8 cellular contexts compared by ENCODE assay signal in the genomic region with DNA sequence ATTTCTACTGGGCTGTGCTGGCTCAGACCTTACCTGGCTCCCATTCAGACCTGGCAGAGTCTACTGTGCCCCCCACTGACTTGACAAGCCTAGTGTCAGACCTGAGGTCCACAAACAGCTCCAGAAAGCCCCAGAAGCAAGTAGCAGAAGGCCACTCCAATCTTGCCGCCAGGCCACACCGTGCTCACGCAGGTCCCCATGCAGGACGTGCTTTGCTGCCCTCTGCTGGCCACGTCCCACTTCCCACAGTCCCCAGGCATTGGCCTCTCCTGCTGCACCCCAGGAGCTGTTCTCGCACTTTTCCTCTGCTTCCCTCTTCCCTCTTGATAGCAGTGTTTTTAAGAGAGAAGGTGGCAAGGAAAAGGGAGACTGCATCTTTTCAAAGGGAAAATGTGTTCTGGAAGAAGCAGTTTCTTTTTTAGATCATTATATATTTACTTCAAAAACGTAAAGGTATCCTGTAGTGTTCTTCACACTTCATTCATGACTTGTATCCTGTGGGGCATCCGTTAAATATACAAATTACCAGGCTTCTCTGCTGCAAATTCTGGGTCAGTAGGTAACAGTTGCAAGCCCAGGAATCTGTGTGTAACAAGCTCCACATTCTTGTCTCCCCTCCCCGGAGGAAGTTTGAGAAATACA.
DNase-seq lines count a peak whose midpoint lies in the region; ATAC-seq, FAIRE-seq and TF ChIP-seq lines count a peak whose summit lies in the region.

No MANE protein-coding gene starts in this region.

- TF ChIP-seq POLR2A in HCT116 (IDR thresholded peaks at IDR 0.05; ENCODE audit: borderline replicate concordance, extremely low read depth, insufficient read depth, insufficient read length), result no peak

- ATAC-seq in HCT116, result peak; percentile 100
- ATAC-seq in pancreas, result peak; percentile 92 to 98 (median 96)

- TF ChIP-seq CTCF in GM10248 (IDR thresholded peaks at IDR 0.05; ENCODE audit: control extremely low read depth, extremely low read depth, low read depth, missing control alignments) (peak; percentile 98), HCT116 (IDR thresholded peaks at IDR 0.05 in 2 of 3, conservative IDR thresholded peaks at IDR 0.05 in 1 of 3; ENCODE audit: borderline replicate concordance in 1 of 3, insufficient read depth in 1 of 3, low read depth in 2 of 3, low read length in 2 of 3) (peak; percentile 71 to 96 (median 94)), pancreas (IDR thresholded peaks at IDR 0.05) (peak; percentile 75 to 96 (median 89)), type B pancreatic cell (conservative IDR thresholded peaks at IDR 0.05) (peak; percentile 94)

- DNase-seq in GM10248 (ENCODE audit: extremely low spot score) (peak; percentile 88), HCT116 (ENCODE audit: low read depth, low spot score) (peak; percentile 65), MG63 (peak; percentile 68), SJCRH30 (peak; percentile 81 to 90), activated gamma-delta T cell (lab: John Stamatoyannopoulos, UW) (peak; percentile 24), germinal center (ENCODE audit: low spot score) (peak; percentile 83), pancreas (peak; percentile 71 to 97 (median 86)), type B pancreatic cell (ENCODE audit: extremely low spot score, unreplicated experiment) (peak; percentile 85)

- no peaks in the 10 kb centered on the region for H3K9me3 Mint-ChIP-seq in type B pancreatic cell

- no peaks in the 10 kb centered on the region for H3K79me2 ChIP-seq in HCT116 (ENCODE audit: insufficient read depth, low read length)

- CTCF ChIA-PET in GM10248 (lab: Yijun Ruan, JAX) (interaction anchor here (0.7 to 5.8 kb wide), 22 partner anchors 10 to 1191 kb away, joined by 3 to 69 read pairs (median 6); no protein-coding TSS in a partner anchor), HCT116 (lab: Charles Lee) (interaction anchor here (0.6 to 2.4 kb wide), 32 partner anchors 8 to 1898 kb away, joined by 3 to 33 read pairs (median 4); no protein-coding TSS in a partner anchor)

- 20 to 24% methylated on average over 9 of the region's 9 CpGs for WGBS in pancreas, 2 donors

- H4K20me1 ChIP-seq in HCT116 (ENCODE audit: insufficient read depth), result no peaks in the 10 kb centered on the region

- no TSS peak for BruUV-seq in HCT116 (replicated peaks; lab: Mats Ljungman, UMichigan)

- H3K9me2 ChIP-seq in HCT116 (ENCODE audit: insufficient read depth), result no peaks in the 10 kb centered on the region

- no peaks in the 10 kb centered on the region for H3K36me3 Mint-ChIP-seq in type B pancreatic cell

- H3K4me1 Mint-ChIP-seq in type B pancreatic cell (ENCODE audit: unreplicated experiment), result no peaks in the 10 kb centered on the region

- H3K27ac ChIP-seq in HCT116 (ENCODE audit: low read depth, low read length) (no peak overlapping the region), SJCRH30 (no peak overlapping the region), pancreas (no peak overlapping the region)

- H2AFZ ChIP-seq in HCT116 (ENCODE audit: low read depth, low read length, poor library complexity, severe bottlenecking), result peak overlapping the region; percentile 61

- H3K9me3 ChIP-seq in HCT116 (ENCODE audit: control insufficient read depth in 1 of 2, insufficient read depth in 1 of 2, low read depth in 1 of 2, low read length in 2 of 2) (no peaks in the 10 kb centered on the region), MG63 (no peaks in the 10 kb centered on the region), SJCRH30 (replicated peaks) (no peaks in the 10 kb centered on the region), pancreas (no peaks in the 10 kb centered on the region)

- no peak overlapping the region for H3K27ac Mint-ChIP-seq in type B pancreatic cell

- RAD21 ChIA-PET in HCT116 (lab: Charles Lee; ENCODE audit: low non-redundant PET in 1 of 2, low total read pairs in 2 of 2, uncharacterized antibody in 2 of 2, unreplicated experiment in 2 of 2), result interaction anchor here in 1 of 2 experiments (0.6 to 1.2 kb wide), 3 partner anchors 15 to 324 kb away, joined by 3 to 4 read pairs (median 3); no protein-coding TSS in a partner anchor

- H3K4me1 ChIP-seq in HCT116 (ENCODE audit: control insufficient read depth in 1 of 2, insufficient read depth in 2 of 2, low read length in 2 of 2) (no peaks in the 10 kb centered on the region; a peak in 1 of 4 replicates), SJCRH30 (no peaks in the 10 kb centered on the region), pancreas (peaks cover 0 to 11% (median 9%) of the 10 kb centered on the region in 3 donors)

- H3K36me3 ChIP-seq in HCT116 (ENCODE audit: control insufficient read depth in 1 of 2, insufficient read depth in 2 of 2, low read length in 2 of 2), result no peaks in the 10 kb centered on the region
- H3K36me3 ChIP-seq in MG63, result no peaks in the 10 kb centered on the region
- no peaks in the 10 kb centered on the region for H3K36me3 ChIP-seq in SJCRH30
- no peaks in the 10 kb centered on the region for H3K36me3 ChIP-seq in pancreas

- no peak overlapping the region for H3K4me3 ChIP-seq in HCT116 (replicated peaks in 1 of 2; ENCODE audit: low read depth in 1 of 2, low read length in 2 of 2)
- H3K4me3 ChIP-seq in MG63, result no peak overlapping the region
- no peak overlapping the region for H3K4me3 ChIP-seq in SJCRH30
- H3K4me3 ChIP-seq in pancreas, result no peak overlapping the region

- intact Hi-C loops in HCT116 (cut with micrococcal nuclease) (loop anchor here (1.0 to 10.0 kb wide), 2 partner anchors 114 to 1910 kb away; no protein-coding TSS in a partner anchor), pancreas (cut with DNase I) (no loop called here)

- peak; percentile 77 for TF ChIP-seq RAD21 in HCT116 (IDR thresholded peaks at IDR 0.05; ENCODE audit: low read depth)

- no peak for FAIRE-seq in pancreas (lab: Jason Lieb, UNC)

- H3K27me3 ChIP-seq in HCT116 (ENCODE audit: insufficient read depth, low read length), result no peaks in the 10 kb centered on the region
- H3K27me3 ChIP-seq in MG63, result peaks cover 5% of the 10 kb centered on the region; the same call in 1 of the 2 replicates
- no peaks in the 10 kb centered on the region for H3K27me3 ChIP-seq in SJCRH30
- H3K27me3 ChIP-seq in pancreas, result no peaks in the 10 kb centered on the region

- H3K9ac ChIP-seq in HCT116 (ENCODE audit: low read length), result no peak overlapping the region

- H3K4me2 ChIP-seq in HCT116 (ENCODE audit: low read length), result no peak overlapping the region; the same call in 1 of the 2 replicates

- no peak overlapping the region for H3K4me3 Mint-ChIP-seq in type B pancreatic cell

- H3K27me3 Mint-ChIP-seq in type B pancreatic cell, result peaks cover 12% of the 10 kb centered on the region

- POLR2A ChIA-PET in GM10248 (lab: Yijun Ruan, JAX), result no interaction called here
- POLR2A ChIA-PET in HCT116 (lab: Charles Lee), result interaction anchor here (1.5 kb wide), 1 partner anchor 114 kb away, joined by 3 read pairs; no protein-coding TSS in a partner anchor

TF ChIP-seq in HCT116, 20 proteins besides CTCF, POLR2A, EP300 and RAD21:
- TF ChIP-seq EZH2 (IDR thresholded peaks at IDR 0.05) (no peak), SIN3A (IDR thresholded peaks at IDR 0.05; ENCODE audit: low read depth) (no peak), ZNF274 (IDR thresholded peaks at IDR 0.05; ENCODE audit: low read depth, low read length) (no peak), REST (IDR thresholded peaks at IDR 0.05; ENCODE audit: low read depth) (no peak), MAX (IDR thresholded peaks at IDR 0.05) (peak; percentile 46), CBX3 (IDR thresholded peaks at IDR 0.05; ENCODE audit: low read depth) (peak; percentile 75; the same call in 1 of the 2 replicates)

Comparison
In these comparisons a context has a peak if more than half of its experiments do, and no peak if none do; other contexts are left out.
1. DNase-seq: peak in every context shown above with its lines; median percentile 88 in GM10248; 86 in pancreas; 86 in SJCRH30; 85 in type B pancreatic cell; 83 in germinal center; 68 in MG63; 65 in HCT116; 24 in activated gamma-delta T cell.